Comparison of ENCODE assay signal across 8 cellular contexts in the genomic region with DNA sequence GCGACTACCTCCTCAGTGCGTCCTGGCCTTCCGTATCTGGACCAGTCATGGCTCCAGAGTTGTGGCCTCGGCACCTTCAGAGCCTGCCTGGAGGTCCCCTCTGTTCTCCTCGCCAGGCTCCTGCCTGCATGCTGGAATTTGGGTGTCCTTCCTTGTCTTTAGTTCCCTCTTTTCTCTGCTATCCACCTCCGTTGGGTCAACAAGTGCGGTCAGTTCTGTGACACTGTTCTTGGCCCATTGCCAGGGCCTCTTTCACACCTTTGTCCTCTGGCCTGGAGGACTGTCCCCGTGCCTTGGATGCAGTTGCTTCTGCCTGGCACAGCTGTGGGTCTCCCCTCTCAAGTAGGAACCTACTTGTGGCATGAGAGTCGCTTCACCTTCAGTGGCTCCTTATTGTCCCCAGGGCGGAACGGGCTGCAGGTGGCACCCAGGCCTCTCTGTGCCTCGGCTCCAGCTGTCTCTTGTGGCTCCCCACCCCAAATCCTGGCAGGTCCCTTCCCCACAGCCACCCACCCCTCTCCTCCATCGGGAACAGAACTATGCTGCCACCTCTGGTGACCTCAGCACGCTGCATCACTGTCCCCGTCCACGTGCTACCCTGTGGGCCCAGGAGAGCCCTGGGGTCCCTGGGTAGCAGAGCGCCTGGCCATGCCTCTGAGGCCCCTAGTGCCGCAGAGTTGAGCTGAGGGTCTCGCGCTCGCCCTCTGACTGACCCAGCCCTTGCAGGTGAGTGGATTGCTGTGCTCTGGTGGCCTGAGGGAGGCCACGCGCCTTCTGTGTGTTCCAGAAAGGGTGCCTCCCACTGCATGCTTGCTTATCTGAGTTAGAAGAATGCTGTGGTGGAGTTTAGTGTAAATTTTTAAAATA. TPM values are rescaled to one million over a fixed set of nuclear protein-coding genes. Genes with fewer than 3 reads are reported as not detected.
DNase-seq lines count a peak whose midpoint lies in the region; ATAC-seq and TF ChIP-seq lines count a peak whose summit lies in the region.

No MANE protein-coding gene starts in this region.

- no peak for TF ChIP-seq CTCF in natural killer cell (IDR thresholded peaks at IDR 0.05)

- no peaks in the 10 kb centered on the region for H3K27me3 Mint-ChIP-seq in natural killer cell treated with Interleukin-12 subunit alpha and Interleukin-12 subunit beta and Interleukin-15 and Interleukin-18, amount 100 ng/mL, for 72 hours
- H3K27me3 Mint-ChIP-seq in natural killer cell (ENCODE audit: low read depth in 2 of 2), result no peaks in the 10 kb centered on the region

- 62 to 65% methylated on average over 23 of the region's 23 CpGs for WGBS in aorta, 2 donors

- peaks cover 17% of the 10 kb centered on the region for H3K36me3 Mint-ChIP-seq in natural killer cell treated with Interleukin-12 subunit alpha and Interleukin-12 subunit beta and Interleukin-15 and Interleukin-18, amount 100 ng/mL, for 72 hours
- no peaks in the 10 kb centered on the region for H3K36me3 Mint-ChIP-seq in natural killer cell

- H3K4me3 Mint-ChIP-seq in natural killer cell treated with Interleukin-12 subunit alpha and Interleukin-12 subunit beta and Interleukin-15 and Interleukin-18, amount 100 ng/mL, for 72 hours, result peak overlapping the region; percentile 10
- H3K4me3 Mint-ChIP-seq in natural killer cell, result no peak overlapping the region

- peaks cover 2 to 3% of the 10 kb centered on the region in 2 donors for H3K36me3 ChIP-seq in aorta (ENCODE audit: control insufficient read depth in 1 of 2, insufficient read depth in 2 of 2, low read length in 1 of 2)

- no peaks in the 10 kb centered on the region for H3K4me1 ChIP-seq in aorta (ENCODE audit: control insufficient read depth in 1 of 2, insufficient read depth in 2 of 2, low read length in 2 of 2)

- peak; percentile 57 for DNase-seq in natural killer cell treated with Interleukin-12 subunit alpha and Interleukin-12 subunit beta and Interleukin-15 and Interleukin-18, amount 100 ng/mL, for 72 hours (ENCODE audit: low spot score)
- DNase-seq in natural killer cell (no peak), SK-MEL-5 (ENCODE audit: low read depth, low spot score) (peak; percentile 41), cardiac septum (ENCODE audit: low spot score) (peak; percentile 71), aorta (peak; percentile 43 to 67), amniotic stem cell (lab: John Stamatoyannopoulos, UW) (no peak), head of caudate nucleus (no peak)

- intact Hi-C loops in natural killer cell (cut with micrococcal nuclease) (loop anchor here (5.0 kb wide), 1 partner anchor 38 kb away; no protein-coding TSS in a partner anchor), cardiac septum (cut with DNase I) (no loop called here), aorta (cut with DNase I) (loop anchor here (5.0 to 10.0 kb wide), 2 partner anchors 33 to 110 kb away; a partner anchor contains a TSS), head of caudate nucleus (cut with DNase I) (loop anchor here (10.0 kb wide), 1 partner anchor 60 kb away; a partner anchor contains a TSS)

- no peak overlapping the region for H3K27ac Mint-ChIP-seq in natural killer cell treated with Interleukin-12 subunit alpha and Interleukin-12 subunit beta and Interleukin-15 and Interleukin-18, amount 100 ng/mL, for 72 hours
- peak overlapping the region in 1 of 2 donors; percentile 31 for H3K27ac Mint-ChIP-seq in natural killer cell

- H3K4me1 Mint-ChIP-seq in natural killer cell treated with Interleukin-12 subunit alpha and Interleukin-12 subunit beta and Interleukin-15 and Interleukin-18, amount 100 ng/mL, for 72 hours (ENCODE audit: low read depth in 2 of 2), result peaks cover 48 to 56% of the 10 kb centered on the region in 2 donors
- H3K4me1 Mint-ChIP-seq in natural killer cell, result peaks cover 54 to 58% of the 10 kb centered on the region in 2 donors

- ATAC-seq in natural killer cell treated with Interleukin-12 subunit alpha and Interleukin-12 subunit beta and Interleukin-15 and Interleukin-18, amount 100 ng/mL, for 72 hours, result no peak
- ATAC-seq in natural killer cell (no peak), aorta (ENCODE audit: low FRiP score) (no peak), HG02884 (IDR thresholded peaks at IDR 0.05; ENCODE audit: unreplicated experiment) (no peak)

- H3K9me3 Mint-ChIP-seq in natural killer cell treated with Interleukin-12 subunit alpha and Interleukin-12 subunit beta and Interleukin-15 and Interleukin-18, amount 100 ng/mL, for 72 hours, result no peaks in the 10 kb centered on the region
- no peaks in the 10 kb centered on the region for H3K9me3 Mint-ChIP-seq in natural killer cell

- in situ Hi-C loops in SK-MEL-5 (cut with HindIII; ENCODE audit: low pct_unique_long_range_greater_than_20kb, low sequenced_read_pairs), result no loop called here

- H3K27me3 ChIP-seq in aorta (ENCODE audit: control insufficient read depth in 1 of 2, insufficient read depth in 2 of 2, low read length in 1 of 2), result no peaks in the 10 kb centered on the region

- no peak overlapping the region for H3K4me3 ChIP-seq in aorta (ENCODE audit: low read length in 2 of 2)

- H3K27ac ChIP-seq in aorta (ENCODE audit: low read depth in 1 of 2, low read length in 2 of 2), result no peak overlapping the region

- H3K9me3 ChIP-seq in aorta (ENCODE audit: control insufficient read depth, low read length), result no peaks in the 10 kb centered on the region

RNA-seq across cellular contexts. Expression of a gene that starts 4.7 kb away (rescaled TPM):
- total RNA-seq in natural killer cell treated with Interleukin-12 subunit alpha and Interleukin-12 subunit beta and Interleukin-15 and Interleukin-18, amount 100 ng/mL, for 72 hours, result 10 to 100 TPM; 60.1 to 89.5 TPM
- 10 to 100 TPM; 45.3 to 64.7 (median 64.0) TPM for total RNA-seq in natural killer cell
- 12.4 and 18.2 TPM in 2 replicates for total RNA-seq in SK-MEL-5 (2014; rRNA removed; shearing (Covaris generic))
- 12.8 and 20.1 TPM in 2 replicates for polyA plus RNA-seq in SK-MEL-5 (2015; cell fraction: cytosol; rRNA removed)
- 119 and 137 TPM in 2 replicates for polyA plus RNA-seq in SK-MEL-5 (2015; cell fraction: nucleus; rRNA removed)
- total RNA-seq in cardiac septum, result 19.1 TPM
- total RNA-seq in aorta, result 10 to 100 TPM; 31.9 to 43.9 TPM
- polyA plus RNA-seq in aorta, result 10 to 100 TPM in 1 of 2 donors, 1 to 10 TPM in 1; 5.5 to 22.5 TPM

RNA-seq across cellular contexts. Expression of a gene that starts 31.1 kb away (rescaled TPM):
- total RNA-seq in natural killer cell treated with Interleukin-12 subunit alpha and Interleukin-12 subunit beta and Interleukin-15 and Interleukin-18, amount 100 ng/mL, for 72 hours, result 100 to 1,000 TPM; 236 to 499 TPM
- total RNA-seq in natural killer cell (10 to 100 TPM; 54.0 to 61.0 (median 56.3) TPM), cardiac septum (45.9 TPM), aorta (10 to 100 TPM; 49.8 to 54.7 TPM)
- 425 and 431 TPM in 2 replicates for total RNA-seq in SK-MEL-5 (2014; rRNA removed; shearing (Covaris generic))
- polyA plus RNA-seq in SK-MEL-5 (2015; cell fraction: cytosol; rRNA removed), result 400 and 559 TPM in 2 replicates
- polyA plus RNA-seq in SK-MEL-5 (2015; cell fraction: nucleus; rRNA removed), result 251 and 323 TPM in 2 replicates
- polyA plus RNA-seq in aorta, result 10 to 100 TPM; 57.6 to 75.0 TPM

RNA-seq across cellular contexts. Expression of a gene that starts 32.2 kb away (rescaled TPM):
- total RNA-seq in natural killer cell treated with Interleukin-12 subunit alpha and Interleukin-12 subunit beta and Interleukin-15 and Interleukin-18, amount 100 ng/mL, for 72 hours, result 100 to 1,000 TPM; 107 to 166 TPM
- total RNA-seq in natural killer cell (100 to 1,000 TPM in 1 of 3 donors, 10 to 100 TPM in 2; 86.4 to 104 (median 86.5) TPM), cardiac septum (24.0 TPM), aorta (10 to 100 TPM; 42.5 to 49.8 TPM)
- total RNA-seq in SK-MEL-5 (2014; rRNA removed; shearing (Covaris generic)), result 66.1 and 67.3 TPM in 2 replicates
- 61.9 and 75.3 TPM in 2 replicates for polyA plus RNA-seq in SK-MEL-5 (2015; cell fraction: cytosol; rRNA removed)
- polyA plus RNA-seq in SK-MEL-5 (2015; cell fraction: nucleus; rRNA removed), result 723 and 807 TPM in 2 replicates
- polyA plus RNA-seq in aorta, result 100 to 1,000 TPM in 1 of 2 donors, 10 to 100 TPM in 1; 15.9 to 152 TPM

RNA-seq across cellular contexts. Expression of a gene that starts 46.8 kb away (rescaled TPM):
- total RNA-seq in natural killer cell treated with Interleukin-12 subunit alpha and Interleukin-12 subunit beta and Interleukin-15 and Interleukin-18, amount 100 ng/mL, for 72 hours, result 100 to 1,000 TPM in 1 of 2 donors, 10 to 100 TPM in 1; 53.9 to 124 TPM
- total RNA-seq in natural killer cell (10 to 100 TPM; 64.0 to 75.6 (median 65.3) TPM), cardiac septum (43.4 TPM), aorta (10 to 100 TPM; 56.0 to 71.9 TPM)
- total RNA-seq in SK-MEL-5 (2014; rRNA removed; shearing (Covaris generic)), result 7.7 and 7.8 TPM in 2 replicates
- 51.7 and 64.8 TPM in 2 replicates for polyA plus RNA-seq in SK-MEL-5 (2015; cell fraction: cytosol; rRNA removed)
- 332 and 427 TPM in 2 replicates for polyA plus RNA-seq in SK-MEL-5 (2015; cell fraction: nucleus; rRNA removed)
- polyA plus RNA-seq in aorta, result 10 to 100 TPM in 1 of 2 donors, 1 to 10 TPM in 1; 6.3 to 37.1 TPM

Comparison
In these comparisons a context has a peak if more than half of its experiments do, and no peak if none do; other contexts are left out.
1. DNase-seq: peak in natural killer cell treated with Interleukin-12 subunit alpha and Interleukin-12 subunit beta and Interleukin-15 and Interleukin-18, amount 100 ng/mL, for 72 hours (single experiment), SK-MEL-5 (single experiment), cardiac septum (single experiment) and aorta (2 of 2); none in natural killer cell (single experiment), amniotic stem cell (single experiment) and head of caudate nucleus (0 of 42).